In the genomic region with DNA sequence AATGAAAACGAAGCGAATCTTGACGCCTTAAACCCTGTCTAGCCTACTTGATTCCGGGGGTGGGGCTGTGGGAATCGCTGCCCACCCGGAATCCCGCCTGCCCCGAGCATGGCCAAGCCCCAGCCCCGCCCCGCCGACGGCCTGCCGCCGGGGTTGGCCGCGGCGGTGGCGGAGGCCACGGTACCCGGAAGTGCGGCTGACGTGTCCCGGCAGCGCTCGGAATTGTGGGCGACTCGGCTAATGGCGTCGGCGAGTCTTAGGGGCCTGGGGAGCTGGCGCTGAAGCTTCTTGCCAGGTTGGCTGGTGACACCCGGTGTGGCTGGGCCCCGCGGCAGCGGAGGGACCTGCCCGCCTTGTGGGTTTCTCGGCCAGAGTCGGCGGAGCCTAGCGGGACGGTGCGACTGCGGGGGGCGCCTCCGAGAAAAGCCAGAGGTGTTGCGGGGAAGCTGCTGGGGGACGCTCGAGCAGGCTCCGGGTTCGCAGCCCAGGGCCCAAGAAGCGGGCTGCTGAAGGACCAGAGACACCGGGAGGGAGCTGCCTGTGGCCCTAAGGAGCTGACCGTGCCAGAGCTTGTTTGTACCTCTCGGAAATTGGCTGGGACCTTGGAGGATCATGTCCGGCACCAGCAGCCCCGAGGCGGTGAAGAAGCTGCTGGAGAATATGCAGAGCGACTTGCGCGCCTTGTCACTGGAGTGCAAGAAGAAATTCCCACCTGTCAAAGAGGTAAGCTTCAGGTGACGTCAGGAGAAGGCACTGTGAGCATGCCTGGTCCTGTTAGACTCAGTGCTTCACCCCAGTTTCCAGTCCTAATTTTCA, we compare ENCODE assay signal across 8 cellular contexts. TPM values are rescaled to one million over a fixed set of nuclear protein-coding genes. Genes with fewer than 3 reads are reported as not detected.
DNase-seq lines count a peak whose midpoint lies in the region; ATAC-seq and TF ChIP-seq lines count a peak whose summit lies in the region.

A gene with protein sequence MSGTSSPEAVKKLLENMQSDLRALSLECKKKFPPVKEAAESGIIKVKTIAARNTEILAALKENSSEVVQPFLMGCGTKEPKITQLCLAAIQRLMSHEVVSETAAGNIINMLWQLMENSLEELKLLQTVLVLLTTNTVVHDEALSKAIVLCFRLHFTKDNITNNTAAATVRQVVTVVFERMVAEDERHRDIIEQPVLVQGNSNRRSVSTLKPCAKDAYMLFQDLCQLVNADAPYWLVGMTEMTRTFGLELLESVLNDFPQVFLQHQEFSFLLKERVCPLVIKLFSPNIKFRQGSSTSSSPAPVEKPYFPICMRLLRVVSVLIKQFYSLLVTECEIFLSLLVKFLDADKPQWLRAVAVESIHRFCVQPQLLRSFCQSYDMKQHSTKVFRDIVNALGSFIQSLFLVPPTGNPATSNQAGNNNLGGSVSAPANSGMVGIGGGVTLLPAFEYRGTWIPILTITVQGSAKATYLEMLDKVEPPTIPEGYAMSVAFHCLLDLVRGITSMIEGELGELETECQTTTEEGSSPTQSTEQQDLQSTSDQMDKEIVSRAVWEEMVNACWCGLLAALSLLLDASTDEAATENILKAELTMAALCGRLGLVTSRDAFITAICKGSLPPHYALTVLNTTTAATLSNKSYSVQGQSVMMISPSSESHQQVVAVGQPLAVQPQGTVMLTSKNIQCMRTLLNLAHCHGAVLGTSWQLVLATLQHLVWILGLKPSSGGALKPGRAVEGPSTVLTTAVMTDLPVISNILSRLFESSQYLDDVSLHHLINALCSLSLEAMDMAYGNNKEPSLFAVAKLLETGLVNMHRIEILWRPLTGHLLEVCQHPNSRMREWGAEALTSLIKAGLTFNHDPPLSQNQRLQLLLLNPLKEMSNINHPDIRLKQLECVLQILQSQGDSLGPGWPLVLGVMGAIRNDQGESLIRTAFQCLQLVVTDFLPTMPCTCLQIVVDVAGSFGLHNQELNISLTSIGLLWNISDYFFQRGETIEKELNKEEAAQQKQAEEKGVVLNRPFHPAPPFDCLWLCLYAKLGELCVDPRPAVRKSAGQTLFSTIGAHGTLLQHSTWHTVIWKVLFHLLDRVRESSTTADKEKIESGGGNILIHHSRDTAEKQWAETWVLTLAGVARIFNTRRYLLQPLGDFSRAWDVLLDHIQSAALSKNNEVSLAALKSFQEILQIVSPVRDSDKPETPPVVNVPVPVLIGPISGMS (N-terminal part only) (plus strand): TSS at position 231 of the 816 bp plus-strand sequence. CDS start 382 bp downstream, at position 613.

- H3K27me3 ChIP-seq in GM23338 (ENCODE audit: insufficient read depth) (0 out of 2 replicates have a peak, but pooled peaks cover 3% of the 10 kb centered on the region), RWPE2 (ENCODE audit: insufficient read depth, poor library complexity, severe bottlenecking) (no peaks in the 10 kb centered on the region)

- H3F3A ChIP-seq in GM23338 (replicated peaks; ENCODE audit: low read depth), result no peaks in the 10 kb centered on the region

- peaks cover 20% of the 10 kb centered on the region for H3K9me3 Mint-ChIP-seq in GM23338
- peaks cover 23% of the 10 kb centered on the region for H3K9me3 Mint-ChIP-seq in activated T-helper 2 cell treated with anti-CD3 and anti-CD28 coated beads, Interferon-gamma antibody, Interleukin-2, Interleukin-4, amounts not matched to agents 10 μg/mL and 5 μg/mL and 100 μg/mL, durations not matched to agents 14 hours and 24 hours and 36 hours
- H3K9me3 Mint-ChIP-seq in natural killer cell treated with Interleukin-12 subunit alpha and Interleukin-12 subunit beta and Interleukin-15 and Interleukin-18, amount 100 ng/mL, for 72 hours, result peaks cover 3% of the 10 kb centered on the region

- peaks cover 8% of the 10 kb centered on the region for H3K4me1 Mint-ChIP-seq in GM23338
- peaks cover 20% of the 10 kb centered on the region for H3K4me1 Mint-ChIP-seq in activated T-helper 2 cell treated with anti-CD3 and anti-CD28 coated beads, Interferon-gamma antibody, Interleukin-2, Interleukin-4, amounts not matched to agents 10 μg/mL and 5 μg/mL and 100 μg/mL, durations not matched to agents 14 hours and 24 hours and 36 hours (ENCODE audit: low read depth)
- peaks cover 11 to 15% of the 10 kb centered on the region in 2 donors for H3K4me1 Mint-ChIP-seq in natural killer cell treated with Interleukin-12 subunit alpha and Interleukin-12 subunit beta and Interleukin-15 and Interleukin-18, amount 100 ng/mL, for 72 hours (ENCODE audit: low read depth in 2 of 2)

- peaks cover 8% of the 10 kb centered on the region for H3K36me3 Mint-ChIP-seq in GM23338 (ENCODE audit: low read depth)
- H3K36me3 Mint-ChIP-seq in activated T-helper 2 cell treated with anti-CD3 and anti-CD28 coated beads, Interferon-gamma antibody, Interleukin-2, Interleukin-4, amounts not matched to agents 10 μg/mL and 5 μg/mL and 100 μg/mL, durations not matched to agents 14 hours and 24 hours and 36 hours (ENCODE audit: low read depth), result peaks cover 12% of the 10 kb centered on the region
- H3K36me3 Mint-ChIP-seq in natural killer cell treated with Interleukin-12 subunit alpha and Interleukin-12 subunit beta and Interleukin-15 and Interleukin-18, amount 100 ng/mL, for 72 hours, result peaks cover 12% of the 10 kb centered on the region

- H3K27ac Mint-ChIP-seq in GM23338, result peak within 1 kb of the TSS; percentile 88
- peak within 1 kb of the TSS; percentile 91 for H3K27ac Mint-ChIP-seq in activated T-helper 2 cell treated with anti-CD3 and anti-CD28 coated beads, Interferon-gamma antibody, Interleukin-2, Interleukin-4, amounts not matched to agents 10 μg/mL and 5 μg/mL and 100 μg/mL, durations not matched to agents 14 hours and 24 hours and 36 hours
- H3K27ac Mint-ChIP-seq in natural killer cell treated with Interleukin-12 subunit alpha and Interleukin-12 subunit beta and Interleukin-15 and Interleukin-18, amount 100 ng/mL, for 72 hours, result peak within 1 kb of the TSS; percentile 85 to 92

- peaks cover 3% of the 10 kb centered on the region for H3K27me3 Mint-ChIP-seq in GM23338 (ENCODE audit: insufficient read depth, low read depth, poor library complexity)
- H3K27me3 Mint-ChIP-seq in activated T-helper 2 cell treated with anti-CD3 and anti-CD28 coated beads, Interferon-gamma antibody, Interleukin-2, Interleukin-4, amounts not matched to agents 10 μg/mL and 5 μg/mL and 100 μg/mL, durations not matched to agents 14 hours and 24 hours and 36 hours (ENCODE audit: low read depth), result peaks cover 3% of the 10 kb centered on the region
- H3K27me3 Mint-ChIP-seq in natural killer cell treated with Interleukin-12 subunit alpha and Interleukin-12 subunit beta and Interleukin-15 and Interleukin-18, amount 100 ng/mL, for 72 hours, result peaks cover 7% of the 10 kb centered on the region in 2 donors

- TF ChIP-seq CTCF in GM23338 (conservative IDR thresholded peaks at IDR 0.05; ENCODE audit: low read depth in 2 of 2) (no peak), RWPE2 (IDR thresholded peaks at IDR 0.05; ENCODE audit: poor library complexity, severe bottlenecking) (no peak), fibroblast of mammary gland (conservative IDR thresholded peaks at IDR 0.05; ENCODE audit: control insufficient read depth, insufficient read depth, low read depth, low read length) (no peak)

- H3K36me3 ChIP-seq in GM23338 (ENCODE audit: insufficient read depth) (no peaks in the 10 kb centered on the region), RWPE2 (ENCODE audit: low read depth) (peaks cover 16% of the 10 kb centered on the region)

- H2AFZ ChIP-seq in GM23338, result peak within 1 kb of the TSS; percentile 100

- 0 out of 2 replicates have a peak within 1 kb of the TSS, but pooled peaks have one; percentile 79 for H3K27ac ChIP-seq in GM23338 (ENCODE audit: low read depth)
- H3K27ac ChIP-seq in RWPE2 (ENCODE audit: poor library complexity, severe bottlenecking), result peak within 1 kb of the TSS; percentile 49

- H3K4me3 Mint-ChIP-seq in GM23338, result peak within 1 kb of the TSS; percentile 91
- H3K4me3 Mint-ChIP-seq in activated T-helper 2 cell treated with anti-CD3 and anti-CD28 coated beads, Interferon-gamma antibody, Interleukin-2, Interleukin-4, amounts not matched to agents 10 μg/mL and 5 μg/mL and 100 μg/mL, durations not matched to agents 14 hours and 24 hours and 36 hours (ENCODE audit: low read depth), result peak within 1 kb of the TSS; percentile 94
- peak within 1 kb of the TSS; percentile 98 for H3K4me3 Mint-ChIP-seq in natural killer cell treated with Interleukin-12 subunit alpha and Interleukin-12 subunit beta and Interleukin-15 and Interleukin-18, amount 100 ng/mL, for 72 hours

- H3K4me3 ChIP-seq in GM23338, result peak within 1 kb of the TSS; percentile 86
- H3K4me3 ChIP-seq in RWPE2 (ENCODE audit: severe bottlenecking), result peak within 1 kb of the TSS; percentile 86
- peak within 1 kb of the TSS; percentile 98 for H3K4me3 ChIP-seq in fibroblast of mammary gland (ENCODE audit: control insufficient read depth, low read depth, low read length)

- H3K4me1 ChIP-seq in GM23338 (ENCODE audit: insufficient read depth) (peaks cover 10% of the 10 kb centered on the region), RWPE2 (ENCODE audit: insufficient read depth, poor library complexity, severe bottlenecking) (peaks cover 4% of the 10 kb centered on the region)

- peak within 1 kb of the TSS; percentile 99 for H3K4me2 ChIP-seq in GM23338

- intact Hi-C loops in activated T-helper 2 cell treated with anti-CD3 and anti-CD28 coated beads, Interferon-gamma antibody, Interleukin-2, Interleukin-4, amounts not matched to agents 10 μg/mL and 5 μg/mL and 100 μg/mL, durations not matched to agents 14 hours and 24 hours and 36 hours (cut with micrococcal nuclease), result loop anchor here (2.0 kb wide), 3 partner anchors 58 to 206 kb away; a partner anchor contains a TSS

- peaks cover 4% of the 10 kb centered on the region for H3K9me3 ChIP-seq in RWPE2 (ENCODE audit: severe bottlenecking)

- ATAC-seq in GM23338, result peak; percentile 98
- peak; percentile 97 for ATAC-seq in RWPE2 (ENCODE audit: low read depth)
- peak; percentile 100 for ATAC-seq in natural killer cell treated with Interleukin-12 subunit alpha and Interleukin-12 subunit beta and Interleukin-15 and Interleukin-18, amount 100 ng/mL, for 72 hours

- peaks cover under 1% of the 10 kb centered on the region for H4K20me1 ChIP-seq in GM23338 (replicated peaks; ENCODE audit: insufficient read depth)

- no peaks in the 10 kb centered on the region; the same call in 1 of the 2 replicates for H3K9me2 ChIP-seq in GM23338 (ENCODE audit: insufficient read depth)

- peaks cover 42% of the 10 kb centered on the region for H3K79me2 ChIP-seq in GM23338 (replicated peaks; ENCODE audit: insufficient read depth)

- DNase-seq in Daoy (ENCODE audit: low read depth) (peak; percentile 95), GM23338 (ENCODE audit: low spot score) (peak; percentile 89), LHCN-M2 (ENCODE audit: low read depth) (peak; percentile 78), RWPE2 (ENCODE audit: low spot score) (peak; percentile 83), fibroblast of mammary gland (ENCODE audit: low read depth) (peak; percentile 75)
- peak; percentile 83 for DNase-seq in activated T-helper 2 cell treated with anti-CD3 and anti-CD28 coated beads, Interferon-gamma antibody, Interleukin-2, Interleukin-4, amounts not matched to agents 10 μg/mL and 5 μg/mL and 100 μg/mL, durations not matched to agents 14 hours and 24 hours and 36 hours (ENCODE audit: low spot score)
- DNase-seq in natural killer cell treated with Interleukin-12 subunit alpha and Interleukin-12 subunit beta and Interleukin-15 and Interleukin-18, amount 100 ng/mL, for 72 hours (ENCODE audit: low spot score), result peak; percentile 95
- peak; percentile 87 for DNase-seq in stimulated activated naive CD4-positive, alpha-beta T cell treated with Interleukin-2 at 50 U/mL for 16 hours (lab: John Stamatoyannopoulos, UW)

RNA-seq across cellular contexts. Expression of the gene that starts here (rescaled TPM):
- total RNA-seq in Daoy (2014; rRNA removed; shearing (Covaris generic)), result 18.2 and 27.9 TPM in 2 replicates
- total RNA-seq in GM23338 (2014; rRNA removed; shearing (Covaris generic)), result 27.3 and 32.2 TPM in 2 replicates
- polyA plus RNA-seq in GM23338 (2016; fragmentation: Nextera tagmentation; extraction: Ambion mirVana), result 9.0 and 11.0 TPM in 2 replicates
- 16.8 and 22.7 TPM in 2 replicates for total RNA-seq in LHCN-M2 (2014; rRNA removed)
- polyA plus RNA-seq in LHCN-M2 (2012), result 7.8 TPM
- 33.0 and 37.6 TPM in 2 replicates for total RNA-seq in activated T-helper 2 cell treated with anti-CD3 and anti-CD28 coated beads, Interferon-gamma antibody, Interleukin-2, Interleukin-4, amounts not matched to agents 10 μg/mL and 5 μg/mL and 100 μg/mL, durations not matched to agents 14 hours and 24 hours and 36 hours
- 10 to 100 TPM; 80.1 to 89.9 TPM for total RNA-seq in natural killer cell treated with Interleukin-12 subunit alpha and Interleukin-12 subunit beta and Interleukin-15 and Interleukin-18, amount 100 ng/mL, for 72 hours

Comparison
In these comparisons a context has a peak if more than half of its experiments do, and no peak if none do; other contexts are left out.
1. Peak in every context shown above with its lines: DNase-seq, ATAC-seq, H3K4me3 ChIP-seq and H3K27ac ChIP-seq.